In genomic region chr1:149103109-149104081, GRCh38 we compare ENCODE assay signal across 8 cellular contexts. TPM values are rescaled to one million over a fixed set of nuclear protein-coding genes. Genes with fewer than 3 reads are reported as not detected.
DNase-seq lines count a peak whose midpoint lies in the region; ATAC-seq and TF ChIP-seq lines count a peak whose summit lies in the region.
"Not testable (repeated sequence)": the region's sequence is repeated elsewhere in the genome, so short reads cannot be mapped to it uniquely, and the experiment has no call there.

TSS of gene NBPF9 (minus strand) at chr1:149103551. CDS start at chr1:149082139, 21,412 bp downstream.

- H3K79me2 ChIP-seq in fibroblast of lung (ENCODE audit: control insufficient read depth, insufficient read depth, low read length) = not testable (repeated sequence)

- H3K9ac ChIP-seq in fibroblast of lung (ENCODE audit: insufficient read depth, low read length) = peak within 1 kb of the TSS; percentile 62

- H3K9me3 ChIP-seq in fibroblast of lung (ENCODE audit: control insufficient read depth, insufficient read depth, low read depth, low read length) = not testable (repeated sequence)

- H3K36me3 ChIP-seq in fibroblast of lung (ENCODE audit: control insufficient read depth, insufficient read depth, low read length) = not testable (repeated sequence)

- not testable (repeated sequence) for H3K36me3 Mint-ChIP-seq in activated T-helper 2 cell treated with anti-CD3 and anti-CD28 coated beads, Interferon-gamma antibody, Interleukin-2, Interleukin-4, amounts not matched to agents 10 μg/mL and 5 μg/mL and 100 μg/mL, durations not matched to agents 14 hours and 24 hours and 36 hours (ENCODE audit: low read depth); naive thymus-derived CD8-positive, alpha-beta T cell

- not testable (repeated sequence) for TF ChIP-seq CTCF in fibroblast of lung (conservative IDR thresholded peaks at IDR 0.05 in 1 of 2, IDR thresholded peaks at IDR 0.05 in 1 of 2; ENCODE audit: low read depth in 1 of 2, low read length in 2 of 2)

- H4K20me1 ChIP-seq in fibroblast of lung (ENCODE audit: control insufficient read depth, extremely low read depth, insufficient read depth, low read length) = not testable (repeated sequence)

- peak; percentile 90 for ATAC-seq in GM21619 (IDR thresholded peaks at IDR 0.05; ENCODE audit: unreplicated experiment)
- peak; percentile 94 to 96 for ATAC-seq in naive thymus-derived CD8-positive, alpha-beta T cell

- not testable (repeated sequence) for H3K4me1 Mint-ChIP-seq in activated T-helper 2 cell treated with anti-CD3 and anti-CD28 coated beads, Interferon-gamma antibody, Interleukin-2, Interleukin-4, amounts not matched to agents 10 μg/mL and 5 μg/mL and 100 μg/mL, durations not matched to agents 14 hours and 24 hours and 36 hours (ENCODE audit: low read depth); naive thymus-derived CD8-positive, alpha-beta T cell

- H3K27ac Mint-ChIP-seq in activated T-helper 2 cell treated with anti-CD3 and anti-CD28 coated beads, Interferon-gamma antibody, Interleukin-2, Interleukin-4, amounts not matched to agents 10 μg/mL and 5 μg/mL and 100 μg/mL, durations not matched to agents 14 hours and 24 hours and 36 hours = peak within 1 kb of the TSS; percentile 84
- H3K27ac Mint-ChIP-seq in naive thymus-derived CD8-positive, alpha-beta T cell = peak within 1 kb of the TSS; percentile 89 to 99 (median 96)

- POLR2A ChIA-PET in naive thymus-derived CD8-positive, alpha-beta T cell (lab: Charles Lee) = not testable (repeated sequence)

- H3K9me3 Mint-ChIP-seq in activated T-helper 2 cell treated with anti-CD3 and anti-CD28 coated beads, Interferon-gamma antibody, Interleukin-2, Interleukin-4, amounts not matched to agents 10 μg/mL and 5 μg/mL and 100 μg/mL, durations not matched to agents 14 hours and 24 hours and 36 hours; naive thymus-derived CD8-positive, alpha-beta T cell: not testable (repeated sequence)

- H3K27me3 ChIP-seq in fibroblast of lung (ENCODE audit: control insufficient read depth, insufficient read depth, low read length) = not testable (repeated sequence)

- not testable (repeated sequence) for H2AFZ ChIP-seq in fibroblast of lung (ENCODE audit: low read length)

- not testable (repeated sequence) for H3K4me1 ChIP-seq in fibroblast of lung (ENCODE audit: control insufficient read depth, extremely low read depth, insufficient read depth, low read length)

- H3K4me3 ChIP-seq in fibroblast of lung (replicated peaks in 1 of 4; ENCODE audit: control extremely low read depth in 1 of 4, insufficient read depth in 1 of 4, low read depth in 3 of 4, low read length in 4 of 4) = peak within 1 kb of the TSS in 3 of 4 experiments; percentile 41 to 57 (median 51)

- H3K4me3 Mint-ChIP-seq in activated T-helper 2 cell treated with anti-CD3 and anti-CD28 coated beads, Interferon-gamma antibody, Interleukin-2, Interleukin-4, amounts not matched to agents 10 μg/mL and 5 μg/mL and 100 μg/mL, durations not matched to agents 14 hours and 24 hours and 36 hours (ENCODE audit: low read depth) = peak within 1 kb of the TSS; percentile 90
- peak within 1 kb of the TSS; percentile 89 to 100 (median 98) for H3K4me3 Mint-ChIP-seq in naive thymus-derived CD8-positive, alpha-beta T cell

- in situ Hi-C loops in Caki2 (cut with HindIII; ENCODE audit: low pct_unique_long_range_greater_than_20kb, low sequenced_read_pairs) = not testable (repeated sequence)

- H3K4me2 ChIP-seq in fibroblast of lung (ENCODE audit: extremely low read depth, insufficient read depth, low read length) = not testable (repeated sequence)

- peak within 1 kb of the TSS; percentile 61 for H3K27ac ChIP-seq in fibroblast of lung (ENCODE audit: insufficient read depth, low read length)

- DNase-seq in Caki2 (ENCODE audit: low read depth) (peak; percentile 67), HS-27A (ENCODE audit: low read depth) (peak; percentile 3), SHP77 (lab: John Stamatoyannopoulos, UW) (peak; percentile 34 to 51), fibroblast of lung (ENCODE audit: low read depth in 2 of 2) (peak; percentile 42 to 48)
- peak; percentile 45 for DNase-seq in activated T-helper 2 cell treated with anti-CD3 and anti-CD28 coated beads, Interferon-gamma antibody, Interleukin-2, Interleukin-4, amounts not matched to agents 10 μg/mL and 5 μg/mL and 100 μg/mL, durations not matched to agents 14 hours and 24 hours and 36 hours (ENCODE audit: low spot score)
- peak; percentile 16 to 73 (median 46) for DNase-seq in naive thymus-derived CD8-positive, alpha-beta T cell
- peak; percentile 0 to 14 for DNase-seq in stimulated activated CD8-positive, alpha-beta memory T cell treated with anti-CD3 and anti-CD28 coated beads, Interleukin-4, amount 100 ng/mL, for 4 hours (ENCODE audit: low read depth in 2 of 2, low spot score in 1 of 2)

- intact Hi-C loops in activated T-helper 2 cell treated with anti-CD3 and anti-CD28 coated beads, Interferon-gamma antibody, Interleukin-2, Interleukin-4, amounts not matched to agents 10 μg/mL and 5 μg/mL and 100 μg/mL, durations not matched to agents 14 hours and 24 hours and 36 hours (cut with micrococcal nuclease) = not testable (repeated sequence)

- H3K27me3 Mint-ChIP-seq in activated T-helper 2 cell treated with anti-CD3 and anti-CD28 coated beads, Interferon-gamma antibody, Interleukin-2, Interleukin-4, amounts not matched to agents 10 μg/mL and 5 μg/mL and 100 μg/mL, durations not matched to agents 14 hours and 24 hours and 36 hours (ENCODE audit: low read depth); naive thymus-derived CD8-positive, alpha-beta T cell: not testable (repeated sequence)

RNA-seq across cellular contexts. Expression of gene NBPF9, which starts in this region (rescaled TPM):
- total RNA-seq in Caki2 (2014; rRNA removed; shearing (Covaris generic); ENCODE audit: low replicate concordance) = 6.9 and 8.0 TPM in 2 replicates
- 18.2 and 18.8 TPM in 2 replicates for total RNA-seq in activated T-helper 2 cell treated with anti-CD3 and anti-CD28 coated beads, Interferon-gamma antibody, Interleukin-2, Interleukin-4, amounts not matched to agents 10 μg/mL and 5 μg/mL and 100 μg/mL, durations not matched to agents 14 hours and 24 hours and 36 hours
- total RNA-seq in fibroblast of lung = 20.8 and 23.9 TPM in 2 replicates
- 20.8 and 21.4 TPM in 2 replicates for polyA plus RNA-seq in fibroblast of lung
- 16.7 and 17.6 TPM in 2 replicates for polyA plus RNA-seq in fibroblast of lung (2012)
- polyA minus RNA-seq in fibroblast of lung (ENCODE audit: low replicate concordance) = 18.2 and 25.1 TPM in 2 replicates
- 10 to 100 TPM; 52.5 to 58.3 TPM for total RNA-seq in naive thymus-derived CD8-positive, alpha-beta T cell
- 1 to 10 TPM; 1.1 to 7.6 (median 1.1) TPM for polyA plus RNA-seq in naive thymus-derived CD8-positive, alpha-beta T cell

Comparison
In these comparisons a context has a peak if more than half of its experiments do, and no peak if none do; other contexts are left out.
1. Peak in every context shown above with its lines: DNase-seq, ATAC-seq, H3K4me3 ChIP-seq and H3K27ac ChIP-seq.
2. DNase-seq: peak in every context shown above with its lines; median percentile 67 in Caki2; 46 in naive thymus-derived CD8-positive, alpha-beta T cell; 45 in activated T-helper 2 cell treated with anti-CD3 and anti-CD28 coated beads, Interferon-gamma antibody, Interleukin-2, Interleukin-4, amounts not matched to agents 10 μg/mL and 5 μg/mL and 100 μg/mL, durations not matched to agents 14 hours and 24 hours and 36 hours; 45 in fibroblast of lung; 42 in SHP77; 7 in stimulated activated CD8-positive, alpha-beta memory T cell treated with anti-CD3 and anti-CD28 coated beads, Interleukin-4, amount 100 ng/mL, for 4 hours; 3 in HS-27A.